Comparison of ENCODE assay signal across 8 cellular contexts in the genomic region with DNA sequence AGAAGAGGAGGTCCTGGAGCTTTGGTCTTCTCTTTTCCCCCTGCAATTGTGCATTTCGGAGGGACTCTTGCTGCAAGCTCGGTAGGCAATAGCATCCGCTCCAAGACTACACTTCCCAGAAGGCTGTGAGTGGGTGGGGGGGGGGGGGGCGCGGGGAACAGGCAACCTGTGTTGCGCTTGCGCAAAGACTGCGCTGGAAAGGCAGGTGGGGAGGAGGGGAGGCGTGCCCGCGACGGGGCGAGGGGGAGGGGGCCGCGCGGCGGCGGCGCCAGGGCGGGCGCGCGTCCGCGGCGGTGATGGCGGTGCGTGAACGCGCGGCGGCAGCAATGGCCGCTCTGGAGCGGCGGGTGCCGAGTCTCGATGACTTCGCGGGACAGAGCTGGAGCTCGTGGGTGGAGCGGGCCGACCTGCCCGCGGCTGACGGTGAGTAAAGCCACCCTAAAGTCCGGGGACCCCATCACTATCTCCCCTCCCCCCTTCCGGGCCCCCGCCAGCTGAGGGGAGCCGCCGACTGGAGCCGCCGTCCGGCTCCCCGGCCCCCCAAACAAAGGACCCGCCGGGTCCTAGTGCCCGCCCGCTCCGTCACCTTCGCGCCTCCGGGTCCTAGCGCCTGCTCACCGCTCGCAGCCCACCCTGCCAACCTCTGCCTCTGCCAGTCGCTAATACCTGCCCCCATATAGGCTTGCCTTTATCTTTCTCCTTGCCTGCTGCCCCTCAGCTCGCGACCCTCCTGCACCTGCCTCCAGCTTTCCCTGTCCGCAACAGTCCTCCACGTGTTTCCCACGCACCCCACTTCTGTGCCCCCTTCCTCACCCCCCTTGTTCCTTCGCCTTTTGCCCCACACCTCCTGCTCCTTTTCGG. TPM values are rescaled to one million over a fixed set of nuclear protein-coding genes. Genes with fewer than 3 reads are reported as not detected.
DNase-seq lines count a peak whose midpoint lies in the region; ATAC-seq, FAIRE-seq and TF ChIP-seq lines count a peak whose summit lies in the region.

ATXN7L2 (plus strand) TSS at position 248 of the 861 bp plus-strand sequence; CDS start at position 297, 49 bp downstream.

- peaks cover 18 to 37% (median 32%) of the 10 kb centered on the region in 10 experiments for H3K4me1 ChIP-seq in BLaER1 treated with 17β-estradiol and CSF1 and Interleukin-3, amounts not matched to agents 10 nM and 100 nM
- peaks cover 19% of the 10 kb centered on the region for H3K4me1 ChIP-seq in HepG2 (ENCODE audit: insufficient read depth, low read length)

- TF ChIP-seq CTCF in coronary artery (IDR thresholded peaks at IDR 0.05) (no peak), HepG2 (CRISPR knock-in tag; IDR thresholded peaks at IDR 0.05) (no peak)

- ATAC-seq in GM19351 (IDR thresholded peaks at IDR 0.05; ENCODE audit: unreplicated experiment) (peak; percentile 79), HG03469 (IDR thresholded peaks at IDR 0.05; ENCODE audit: unreplicated experiment) (peak; percentile 53), HepG2 (peak; percentile 84)

- H3K79me2 ChIP-seq in HepG2 (ENCODE audit: insufficient read depth, low read length) = no peaks in the 10 kb centered on the region

- WGBS in HepG2 (ENCODE audit: low lambda C conversion rate) = 3% methylated on average over 24 of the region's 73 CpGs

- BruUV-seq in HepG2 (replicated peaks; lab: Mats Ljungman, UMichigan) = no TSS peak

- no peak for FAIRE-seq in HepG2 (lab: Jason Lieb, UNC)

- H3K4me3 ChIP-seq in BLaER1 treated with 17β-estradiol and CSF1 and Interleukin-3, amounts not matched to agents 10 nM and 100 nM = peak within 1 kb of the TSS; percentile 68 to 87 (median 82)
- H3K4me3 ChIP-seq in coronary artery (peak within 1 kb of the TSS; percentile 98), HepG2 (replicated peaks in 1 of 3; ENCODE audit: insufficient read depth in 1 of 3, low read depth in 2 of 3, low read length in 3 of 3) (peak within 1 kb of the TSS; percentile 75 to 92 (median 78))

- no peaks in the 10 kb centered on the region for H3K9me3 ChIP-seq in BLaER1 treated with 17β-estradiol and CSF1 and Interleukin-3, amounts not matched to agents 10 nM and 100 nM (replicated peaks in 1 of 11)
- no peaks in the 10 kb centered on the region for H3K9me3 ChIP-seq in HepG2 (ENCODE audit: low read length)

- CTCF ChIA-PET in HepG2 (lab: Yijun Ruan, JAX; ENCODE audit: low intra/inter-chr PET ratio, low total read pairs) = no interaction called here

- DNase-seq in NCI-H526 treated with DMSO at 0.1 percent for 48 hours (lab: John Stamatoyannopoulos, UW) (peak; percentile 91), coronary artery (ENCODE audit: low spot score) (peak; percentile 97), HepG2 (ENCODE audit: low spot score) (peak; percentile 84)
- DNase-seq in activated CD4-positive, alpha-beta T cell treated with anti-CD3 and anti-CD28 coated beads, Interleukin-2, amount 50 U/mL, for 1 hour = peak; percentile 89
- DNase-seq in stimulated activated CD4-positive, alpha-beta T cell treated with anti-CD3 and anti-CD28 coated beads, Interleukin-2, amount 100 ng/mL, for 48 hours = peak; percentile 81 to 86

- POLR2A ChIA-PET in HepG2 (lab: Yijun Ruan, JAX) = interaction anchor here (0.6 to 1.9 kb wide), 10 partner anchors 10 to 270 kb away, joined by 3 to 10 read pairs (median 4); partner anchors contain the start of genes AMIGO1, CYB561D1, PSMA5 and SARS1

- TF ChIP-seq EP300 in HepG2 (IDR thresholded peaks at IDR 0.05; ENCODE audit: low read depth in 2 of 2, low read length in 2 of 2) = 0 out of 4 replicates have a peak, but pooled peaks of 1 of the 2 experiments have one; percentile 18
- no peak for TF ChIP-seq EP300 in HepG2 (CRISPR knock-in tag; IDR thresholded peaks at IDR 0.05; ENCODE audit: borderline replicate concordance)

- H3K27me3 ChIP-seq in BLaER1 treated with 17β-estradiol and CSF1 and Interleukin-3, amounts not matched to agents 10 nM and 100 nM = no peaks in the 10 kb centered on the region
- peaks cover 1 to 17% of the 10 kb centered on the region in 2 experiments; a peak in 4 of 5 replicates for H3K27me3 ChIP-seq in HepG2 (ENCODE audit: control insufficient read depth in 1 of 2, insufficient read depth in 2 of 2, low read length in 2 of 2)

- H2AFZ ChIP-seq in HepG2 (ENCODE audit: low read length) = peak within 1 kb of the TSS; percentile 95

- in situ Hi-C loops in HepG2 (cut with HindIII; ENCODE audit: extremely low pct_ligation_motif_present, low pct_unique_long_range_greater_than_20kb) = loop anchor here (5.0 kb wide), 1 partner anchor 57 kb away; the partner anchor contains the start of gene PSMA5

- peak; percentile 79 to 92 for TF ChIP-seq POLR2A in HepG2 (IDR thresholded peaks at IDR 0.05; ENCODE audit: insufficient read depth in 1 of 2, low read depth in 2 of 2, low read length in 2 of 2)

- intact Hi-C loops in HepG2 (cut with micrococcal nuclease; ENCODE audit: unreplicated experiment) = no loop called here

- H4K20me1 ChIP-seq in BLaER1 treated with 17β-estradiol and CSF1 and Interleukin-3, amounts not matched to agents 10 nM and 100 nM = peaks cover 0 to 28% (median 0%) of the 10 kb centered on the region in 11 experiments; a peak in 2 of 22 replicates
- no peaks in the 10 kb centered on the region for H4K20me1 ChIP-seq in HepG2 (ENCODE audit: insufficient read depth, low read length)

- H3K9ac ChIP-seq in BLaER1 treated with 17β-estradiol and CSF1 and Interleukin-3, amounts not matched to agents 10 nM and 100 nM = peak within 1 kb of the TSS; percentile 94 to 100 (median 99)
- peak within 1 kb of the TSS; percentile 91 for H3K9ac ChIP-seq in HepG2 (ENCODE audit: insufficient read depth, low read depth, low read length)

- H3K4me2 ChIP-seq in BLaER1 treated with 17β-estradiol and CSF1 and Interleukin-3, amounts not matched to agents 10 nM and 100 nM = peak within 1 kb of the TSS; percentile 94 to 99 (median 97)
- H3K4me2 ChIP-seq in HepG2 (ENCODE audit: low read depth, low read length) = peak within 1 kb of the TSS; percentile 97

- TF ChIP-seq RAD21 in HepG2 (CRISPR knock-in tag; IDR thresholded peaks at IDR 0.05) = peak; percentile 47; the same call in 1 of the 2 replicates

- H3K36me3 ChIP-seq in BLaER1 treated with 17β-estradiol and CSF1 and Interleukin-3, amounts not matched to agents 10 nM and 100 nM = peaks cover 14 to 34% (median 32%) of the 10 kb centered on the region in 11 experiments
- no peaks in the 10 kb centered on the region; a peak in 1 of 5 replicates for H3K36me3 ChIP-seq in HepG2 (replicated peaks in 1 of 2; ENCODE audit: control insufficient read depth in 1 of 2, insufficient read depth in 2 of 2, low read length in 2 of 2)

- peak within 1 kb of the TSS; percentile 94 to 100 (median 99) for H3K27ac ChIP-seq in BLaER1 treated with 17β-estradiol and CSF1 and Interleukin-3, amounts not matched to agents 10 nM and 100 nM
- H3K27ac ChIP-seq in coronary artery (peak within 1 kb of the TSS; percentile 94 to 99), HepG2 (ENCODE audit: extremely low read length, insufficient read depth, low read length) (peak within 1 kb of the TSS; percentile 83)

TF ChIP-seq in HepG2, 621 proteins besides CTCF, POLR2A, EP300 and RAD21 (continues in another document):
- TF ChIP-seq SNAPC2 (CRISPR knock-in tag; IDR thresholded peaks at IDR 0.05) (no peak), DNMT3B (CRISPR knock-in tag; conservative IDR thresholded peaks at IDR 0.05) (no peak), ZNF781 (CRISPR knock-in tag; IDR thresholded peaks at IDR 0.05; ENCODE audit: borderline replicate concordance, not compliant biosample characterization) (peak; percentile 34), ZNF713 (CRISPR knock-in tag; IDR thresholded peaks at IDR 0.05) (no peak), CBX5 (CRISPR knock-in tag; IDR thresholded peaks at IDR 0.05; ENCODE audit: borderline replicate concordance) (0 out of 2 replicates have a peak, but pooled peaks have one; percentile 50)

RNA-seq across cellular contexts. Expression of gene ATXN7L2, which starts in this region (rescaled TPM):
- 1.3 and 2.7 TPM in 2 replicates for total RNA-seq in HepG2 (2016; rRNA removed; fragmentation: Illumina TruSeq; extraction: Trizol)
- 1.7 and 1.9 TPM in 2 replicates for total RNA-seq in HepG2 (2016; cell fraction: cytosol; rRNA removed; fragmentation: Illumina TruSeq; extraction: Trizol; ENCODE audit: low read depth)
- total RNA-seq in HepG2 (2016; cell fraction: insoluble cytoplasmic fraction; rRNA removed; fragmentation: Illumina TruSeq; extraction: Trizol) = 1.6 and 2.7 TPM in 2 replicates
- 2.1 and 2.6 TPM in 2 replicates for total RNA-seq in HepG2 (2016; cell fraction: membrane; rRNA removed; fragmentation: Illumina TruSeq; extraction: Trizol)
- total RNA-seq in HepG2 (2016; cell fraction: nucleus; rRNA removed; fragmentation: Illumina TruSeq; extraction: Trizol) = 3.2 and 3.4 TPM in 2 replicates
- 2.8 and 3.0 TPM in 2 replicates for polyA plus RNA-seq in HepG2 (2011; rRNA removed)
- 1.3 and 2.3 TPM in 2 replicates for polyA plus RNA-seq in HepG2 (2011; cell fraction: cytosol; rRNA removed)
- 14.3 and 20.6 TPM in 2 replicates for polyA plus RNA-seq in HepG2 (2011; cell fraction: nucleus; rRNA removed)
- polyA plus RNA-seq in HepG2 (2012) = 1.5 and 1.8 TPM in 2 replicates
- 1.1 and 1.3 TPM in 2 replicates for polyA plus RNA-seq in HepG2 (2016; cell fraction: cytosol; fragmentation: Illumina TruSeq; extraction: Trizol; ENCODE audit: low read depth)
- polyA plus RNA-seq in HepG2 (2016; cell fraction: insoluble cytoplasmic fraction; fragmentation: Illumina TruSeq; extraction: Trizol; ENCODE audit: low read depth) = 2.1 and 2.2 TPM in 2 replicates
- polyA plus RNA-seq in HepG2 (2016; cell fraction: membrane; fragmentation: Illumina TruSeq; extraction: Trizol; ENCODE audit: low read depth) = 1.7 and 2.1 TPM in 2 replicates
- 8.6 and 9.8 TPM in 2 replicates for polyA plus RNA-seq in HepG2 (2016; cell fraction: nucleus; fragmentation: Illumina TruSeq; extraction: Trizol; ENCODE audit: insufficient read depth, low read depth)
- polyA minus RNA-seq in HepG2 (2011; rRNA and poly(A)+ RNA removed; ENCODE audit: low replicate concordance) = 5.7 and 8.5 TPM in 2 replicates
- 0.97 and 1.4 TPM in 2 replicates for polyA minus RNA-seq in HepG2 (2011; cell fraction: cytosol; rRNA and poly(A)+ RNA removed)
- polyA minus RNA-seq in HepG2 (2011; cell fraction: nucleus; rRNA and poly(A)+ RNA removed) = 10.9 and 15.0 TPM in 2 replicates

Comparison
In these comparisons a context has a peak if more than half of its experiments do, and no peak if none do; other contexts are left out.
1. Peak in every context shown above with its lines: DNase-seq, ATAC-seq, H3K4me3 ChIP-seq and H3K27ac ChIP-seq.